In genomic region chr12:54282949-54283593, GRCh38 we compare ENCODE assay signal across 9 cellular contexts. TPM values are rescaled to one million over a fixed set of nuclear protein-coding genes. Genes with fewer than 3 reads are reported as not detected.
DNase-seq lines count a peak whose midpoint lies in the region; ATAC-seq and TF ChIP-seq lines count a peak whose summit lies in the region.
"Had no signal": no experiment of that assay in that cellular context is flagged by ENCODE, and none has a peak within 500 bp of the region (broad histone marks: within the 10 kb centered on the region; RNA-seq: fewer than 3 reads in every experiment).

No MANE protein-coding gene starts in this region.

- H3K9me3 ChIP-seq in heart left ventricle: no peaks in the 10 kb centered on the region
- no peaks in the 10 kb centered on the region for H3K9me3 ChIP-seq in upper lobe of left lung

- H3K9me3 Mint-ChIP-seq in activated naive CD4-positive, alpha-beta T cell treated with anti-CD3 and anti-CD28 coated beads, Interleukin-2, amount 10 ng/mL, durations not matched to agents 7 days and 5 days: no peaks in the 10 kb centered on the region
- H3K9me3 Mint-ChIP-seq: neural crest cell had no signal

- no peak overlapping the region for H3K4me3 Mint-ChIP-seq in activated naive CD4-positive, alpha-beta T cell treated with anti-CD3 and anti-CD28 coated beads, Interleukin-2, amount 10 ng/mL, durations not matched to agents 7 days and 5 days
- H3K4me3 Mint-ChIP-seq: neural crest cell had no signal

- no peak overlapping the region for H3K27ac Mint-ChIP-seq in activated naive CD4-positive, alpha-beta T cell treated with anti-CD3 and anti-CD28 coated beads, Interleukin-2, amount 10 ng/mL, durations not matched to agents 7 days and 5 days

- TF ChIP-seq POLR2A in heart left ventricle (IDR thresholded peaks at IDR 0.05) (no peak), upper lobe of left lung (IDR thresholded peaks at IDR 0.05) (no peak)

- intact Hi-C loops in heart left ventricle (cut with DNase I): loop anchor here in 3 of 10 donors (2.0 to 10.0 kb wide), 3 partner anchors 62 to 74 kb away; no protein-coding TSS in a partner anchor
- intact Hi-C loops in Right ventricle myocardium superior (cut with DNase I): no loop called here

- no peak for TF ChIP-seq EP300 in upper lobe of left lung (IDR thresholded peaks at IDR 0.05)

- H3K36me3 ChIP-seq in heart left ventricle (peaks cover 0 to 70% (median 66%) of the 10 kb centered on the region in 9 donors), kidney epithelial cell (ENCODE audit: control insufficient read depth, insufficient read depth, low read length) (peaks cover 7% of the 10 kb centered on the region), upper lobe of left lung (peaks cover 48 to 71% (median 53%) of the 10 kb centered on the region in 4 donors)

- H3K27me3 ChIP-seq in heart left ventricle: no peaks in the 10 kb centered on the region
- no peaks in the 10 kb centered on the region for H3K27me3 ChIP-seq in kidney epithelial cell (ENCODE audit: control insufficient read depth, insufficient read depth, low read length)
- H3K27me3 ChIP-seq in upper lobe of left lung: no peaks in the 10 kb centered on the region

- peaks cover 36% of the 10 kb centered on the region for H3K36me3 Mint-ChIP-seq in activated naive CD4-positive, alpha-beta T cell treated with anti-CD3 and anti-CD28 coated beads, Interleukin-2, amount 10 ng/mL, durations not matched to agents 7 days and 5 days

- CTCF ChIA-PET in activated naive CD4-positive, alpha-beta T cell treated with anti-CD3 and anti-CD28 coated beads, Interleukin-2, amount 10 ng/mL, durations not matched to agents 7 days and 5 days (lab: Charles Lee): interaction anchor here (0.6 to 2.0 kb wide), 6 partner anchors 9 to 69 kb away, joined by 3 to 10 read pairs (median 4); no protein-coding TSS in a partner anchor

- peak overlapping the region in 2 of 12 donors; percentile 8 to 16 for H3K27ac ChIP-seq in heart left ventricle
- peak overlapping the region in 2 of 4 donors; percentile 44 to 94 for H3K27ac ChIP-seq in upper lobe of left lung

- H3K27me3 Mint-ChIP-seq in activated naive CD4-positive, alpha-beta T cell treated with anti-CD3 and anti-CD28 coated beads, Interleukin-2, amount 10 ng/mL, durations not matched to agents 7 days and 5 days: no peaks in the 10 kb centered on the region

- peaks cover 67% of the 10 kb centered on the region for H3K4me1 Mint-ChIP-seq in activated naive CD4-positive, alpha-beta T cell treated with anti-CD3 and anti-CD28 coated beads, Interleukin-2, amount 10 ng/mL, durations not matched to agents 7 days and 5 days

- H3K4me3 ChIP-seq in heart left ventricle (peak overlapping the region in 10 of 12 donors; percentile 0 to 93 (median 79)), kidney epithelial cell (ENCODE audit: low read depth, low read length) (peak overlapping the region; percentile 99), upper lobe of left lung (peak overlapping the region; percentile 1 to 82 (median 37))

- ATAC-seq in heart left ventricle (no peak), Right ventricle myocardium superior (ENCODE audit: poor library complexity) (no peak), upper lobe of left lung (ENCODE audit: low FRiP score in 2 of 2) (no peak)

- 31 to 51% (median 45%) methylated on average over 11 of the region's 11 CpGs for WGBS in heart left ventricle, 4 donors
- 38 to 42% methylated on average over 10 to 11 of the region's 11 CpGs for WGBS in upper lobe of left lung, 2 donors

- DNase-seq in heart left ventricle: no peak
- no peak for DNase-seq in Right ventricle myocardium superior
- peak; percentile 39 for DNase-seq in activated naive CD4-positive, alpha-beta T cell treated with anti-CD3 and anti-CD28 coated beads, Interleukin-2, amount 10 ng/mL, durations not matched to agents 7 days and 5 days
- DNase-seq in kidney epithelial cell (ENCODE audit: low read depth): no peak
- no peak for DNase-seq in upper lobe of left lung
- no peak for DNase-seq in T-helper 9 cell
- DNase-seq in NCI-H1105 (lab: John Stamatoyannopoulos, UW): no peak
- no peak for DNase-seq in NCI-H1048 (lab: John Stamatoyannopoulos, UW)

- H3K4me1 ChIP-seq in heart left ventricle (peaks cover 9 to 77% (median 64%) of the 10 kb centered on the region in 12 donors), upper lobe of left lung (peaks cover 52 to 60% (median 56%) of the 10 kb centered on the region in 4 donors)

- TF ChIP-seq CTCF in heart left ventricle (IDR thresholded peaks at IDR 0.05) (no peak), kidney epithelial cell (IDR thresholded peaks at IDR 0.05; ENCODE audit: insufficient read depth, low read length, poor library complexity, severe bottlenecking) (no peak), upper lobe of left lung (IDR thresholded peaks at IDR 0.05) (no peak)

RNA-seq across cellular contexts. Expression of gene HNRNPA1, which starts 2.5 kb away (rescaled TPM):
- total RNA-seq in heart left ventricle (100 to 1,000 TPM; 129 to 565 (median 396) TPM), Right ventricle myocardium superior (389 TPM), kidney epithelial cell (514 and 645 TPM in 2 replicates), upper lobe of left lung (100 to 1,000 TPM; 255 to 870 (median 475) TPM)
- polyA plus RNA-seq in heart left ventricle: 100 to 1,000 TPM; 315 to 735 TPM

RNA-seq across cellular contexts. Expression of gene CBX5, which starts 3.1 kb away (rescaled TPM):
- total RNA-seq in heart left ventricle: 10 to 100 TPM; 22.3 to 59.5 (median 49.4) TPM
- 10 to 100 TPM; 18.4 to 32.1 TPM for polyA plus RNA-seq in heart left ventricle
- total RNA-seq in Right ventricle myocardium superior: 41.0 TPM
- total RNA-seq in kidney epithelial cell: 63.8 and 64.8 TPM in 2 replicates
- total RNA-seq in upper lobe of left lung: 10 to 100 TPM; 15.5 to 48.2 (median 36.1) TPM

RNA-seq across cellular contexts. Expression of gene NFE2, which starts 17.7 kb away (rescaled TPM):
- total RNA-seq in heart left ventricle: 1 to 10 TPM in 2 of 9 donors, under 1 TPM in 5, not detected in 2; 0.21 to 1.7 (median 0.63) TPM
- under 1 TPM; 0.38 to 0.51 TPM for polyA plus RNA-seq in heart left ventricle
- total RNA-seq in Right ventricle myocardium superior: 0.40 TPM
- total RNA-seq in kidney epithelial cell: 0.07 and 0.17 TPM in 2 replicates
- total RNA-seq in upper lobe of left lung: 10 to 100 TPM in 2 of 6 donors, 1 to 10 TPM in 4; 2.7 to 16.8 (median 9.3) TPM
- total RNA-seq: neural crest cell had no signal

RNA-seq across cellular contexts. Expression of gene COPZ1, which starts 41.9 kb away (rescaled TPM):
- total RNA-seq in heart left ventricle (100 to 1,000 TPM; 112 to 146 (median 125) TPM), Right ventricle myocardium superior (116 TPM), kidney epithelial cell (122 and 157 TPM in 2 replicates), upper lobe of left lung (100 to 1,000 TPM in 3 of 6 donors, 10 to 100 TPM in 3; 55.5 to 132 (median 96.7) TPM)
- polyA plus RNA-seq in heart left ventricle: 100 to 1,000 TPM in 1 of 2 donors, 10 to 100 TPM in 1; 77.3 to 142 TPM

Comparison
In these comparisons a context has a peak if more than half of its experiments do, and no peak if none do; other contexts are left out.
1. H3K4me3 ChIP-seq: peak in every context shown above with its lines; median percentile 99 in kidney epithelial cell; 79 in heart left ventricle; 37 in upper lobe of left lung.